10 cellular contexts compared by ENCODE assay signal in the genomic region with DNA sequence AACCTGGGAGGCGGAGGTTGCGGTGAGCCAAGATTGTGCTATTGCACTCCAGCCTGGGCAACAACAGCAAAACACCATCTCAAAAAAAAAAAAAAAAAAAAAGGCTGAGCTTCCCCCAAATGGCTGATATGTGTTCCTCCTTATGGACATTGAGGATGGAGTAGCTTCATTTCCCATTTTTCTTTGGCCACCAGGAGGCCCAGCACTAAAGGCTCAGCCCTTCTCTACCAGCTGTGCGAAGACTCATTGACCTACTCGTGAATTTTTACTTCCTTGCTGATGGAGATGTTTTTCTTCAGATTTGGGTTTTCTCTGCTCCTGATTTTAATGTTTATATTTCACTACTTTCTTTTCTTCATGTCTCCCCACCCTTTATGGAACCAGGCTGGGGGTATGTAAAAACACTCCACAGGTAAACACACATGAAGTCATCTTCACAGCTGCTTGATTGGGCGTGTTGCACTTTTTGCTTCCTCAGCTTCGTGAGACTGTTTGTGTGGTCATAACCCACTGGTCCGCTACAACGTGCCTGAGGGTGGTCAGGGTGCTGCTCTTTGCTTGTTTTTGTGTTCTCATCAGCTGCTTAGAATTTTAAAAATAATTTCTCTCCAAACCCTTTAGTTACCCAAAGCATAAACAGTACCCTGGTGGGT. TPM values are rescaled to one million over a fixed set of nuclear protein-coding genes. Genes with fewer than 3 reads are reported as not detected.
DNase-seq lines count a peak whose midpoint lies in the region; FAIRE-seq and TF ChIP-seq lines count a peak whose summit lies in the region.
"Had no signal": no experiment of that assay in that cellular context is flagged by ENCODE, and none has a peak within 500 bp of the region (broad histone marks: within the 10 kb centered on the region; RNA-seq: fewer than 3 reads in every experiment).

No MANE protein-coding gene starts in this region.

- no peak overlapping the region for H4K8ac ChIP-seq in H9 (replicated peaks; ENCODE audit: insufficient read length, low read depth, low read length)

- FAIRE-seq in keratinocyte (lab: Jason Lieb, UNC) = no peak

- 0 out of 7 replicates have a peak overlapping the region, but pooled peaks of 1 of the 3 experiments have one; percentile 28 for H3K27ac Mint-ChIP-seq in H9

- no peak overlapping the region for H4K5ac ChIP-seq in H9 (ENCODE audit: insufficient read length, low read depth, low read length)

- peaks cover 9 to 17% of the 10 kb centered on the region in 2 experiments for H3K4me1 Mint-ChIP-seq in H9

- peaks cover 13 to 59% of the 10 kb centered on the region in 2 experiments for H3K36me3 ChIP-seq in keratinocyte (ENCODE audit: control insufficient read depth in 2 of 2, extremely low read depth in 1 of 2, insufficient read depth in 2 of 2, low read length in 2 of 2)

- no peak overlapping the region for H2BK15ac ChIP-seq in H9 (ENCODE audit: low read depth, low read length)

- H2BK120ac ChIP-seq in H9 (ENCODE audit: low read depth, low read length, poor library complexity, severe bottlenecking) = no peak overlapping the region

- no peaks in the 10 kb centered on the region for H4K20me1 ChIP-seq in H9 (ENCODE audit: control insufficient read depth, insufficient read depth, insufficient read length)
- no peaks in the 10 kb centered on the region for H4K20me1 ChIP-seq in keratinocyte (ENCODE audit: control insufficient read depth, extremely low read depth, insufficient read depth, low read length)

- H2BK12ac ChIP-seq in H9 (ENCODE audit: insufficient read length, low read depth, low read length) = no peak overlapping the region

- DNase-seq in AG08395 (ENCODE audit: low spot score) (peak; percentile 38), H9 (no peak), keratinocyte (ENCODE audit: low read depth, low spot score) (no peak), NCI-H1436 (lab: John Stamatoyannopoulos, UW) (no peak), AG08396 (ENCODE audit: low spot score) (no peak), HPDE6-E6E7 (ENCODE audit: extremely low spot score) (no peak)
- no peak for DNase-seq in stimulated activated CD8-positive, alpha-beta memory T cell treated with anti-CD3 and anti-CD28 coated beads, Interleukin-4, amount 100 ng/mL, for 48 hours
- DNase-seq: T-helper 1 cell had no signal

- H3K23me2 ChIP-seq in H9 (ENCODE audit: insufficient read length, low read depth, low read length, poor library complexity, severe bottlenecking) = peaks cover 4% of the 10 kb centered on the region

- no peak overlapping the region for H3K56ac ChIP-seq in H9 (ENCODE audit: insufficient read length, low read depth, low read length)

- H3K23ac ChIP-seq in H9 (ENCODE audit: insufficient read length, low read depth, low read length) = no peak overlapping the region

- H3T11ph ChIP-seq in H9 (ENCODE audit: low read length) = no peak overlapping the region

- no peak overlapping the region for H3K4me2 ChIP-seq in H9 (ENCODE audit: insufficient read depth, insufficient read length, low read length)
- H3K4me2 ChIP-seq in keratinocyte (ENCODE audit: control insufficient read depth, extremely low read depth, insufficient read depth, low read depth, low read length) = peak overlapping the region; percentile 2

- H4K91ac ChIP-seq in H9 (ENCODE audit: insufficient read length, low read depth, low read length) = no peak overlapping the region

- H3K4me1 ChIP-seq in H9 (ENCODE audit: insufficient read depth, low read length) = no peaks in the 10 kb centered on the region
- H3K4me1 ChIP-seq in keratinocyte (ENCODE audit: control insufficient read depth, extremely low read depth, insufficient read depth, low read length) = peaks cover 66% of the 10 kb centered on the region

- no peak overlapping the region for H3K27ac ChIP-seq in H9 (ENCODE audit: insufficient read length, low read depth, low read length)
- peak overlapping the region; percentile 76; the same call in 1 of the 2 replicates for H3K27ac ChIP-seq in VCaP
- peak overlapping the region; percentile 39 for H3K27ac ChIP-seq in keratinocyte (ENCODE audit: control insufficient read depth, insufficient read depth, low read length)

- H3K27me3 ChIP-seq in H9 (ENCODE audit: insufficient read depth, low read length) (no peaks in the 10 kb centered on the region), keratinocyte (ENCODE audit: control insufficient read depth, extremely low read depth, insufficient read depth, low read length) (no peaks in the 10 kb centered on the region)

- H2BK20ac ChIP-seq in H9 (ENCODE audit: low read depth, low read length, poor library complexity, severe bottlenecking) = no peak overlapping the region

- H3K18ac ChIP-seq in H9 (ENCODE audit: insufficient read length, low read depth, low read length) = no peak overlapping the region

- H3K79me1 ChIP-seq in H9 (ENCODE audit: insufficient read depth, low read depth, low read length, poor library complexity, severe bottlenecking) = no peaks in the 10 kb centered on the region

- H2AK5ac ChIP-seq in H9 (ENCODE audit: insufficient read length, low read length) = no peak overlapping the region

- no peaks in the 10 kb centered on the region for H3K9me3 Mint-ChIP-seq in H9

- TF ChIP-seq CTCF in H9 (conservative IDR thresholded peaks at IDR 0.05) = peak; percentile 50
- TF ChIP-seq CTCF in VCaP (conservative IDR thresholded peaks at IDR 0.05) = peak; percentile 55
- peak; percentile 31 to 43 (median 38) for TF ChIP-seq CTCF in keratinocyte (optimal IDR thresholded peaks at IDR 0.05 in 1 of 3, IDR thresholded peaks at IDR 0.05 in 1 of 3, conservative IDR thresholded peaks at IDR 0.05 in 1 of 3; ENCODE audit: extremely low read depth in 1 of 3, insufficient read depth in 2 of 3, low read length in 3 of 3)

- H3K9me3 ChIP-seq in H9 (ENCODE audit: control insufficient read depth, low read depth, low read length) (no peaks in the 10 kb centered on the region), keratinocyte (ENCODE audit: control insufficient read depth, low read depth, low read length) (no peaks in the 10 kb centered on the region)

- no CpG with 5 or more reads among the region's 8 CpGs for WGBS in H9 (ENCODE audit: extremely low coverage, insufficient read length, low lambda C conversion rate)

- H3K27me3 Mint-ChIP-seq in H9 (ENCODE audit: low read depth) = no peaks in the 10 kb centered on the region

- peaks cover 4% of the 10 kb centered on the region for H3K9me1 ChIP-seq in keratinocyte (ENCODE audit: control insufficient read depth, extremely low read depth, insufficient read depth, low read length)

- no peak overlapping the region for H3K4me3 ChIP-seq in keratinocyte (ENCODE audit: control insufficient read depth in 2 of 3, extremely low read depth in 1 of 3, insufficient read depth in 2 of 3, low read depth in 1 of 3, low read length in 3 of 3)

- H3K9ac ChIP-seq in H9 (ENCODE audit: extremely low read depth, insufficient read length, low read length) = no peak overlapping the region
- H3K9ac ChIP-seq in keratinocyte (ENCODE audit: control insufficient read depth, extremely low read depth, insufficient read depth, low read length) = no peak overlapping the region

- H2AFZ ChIP-seq in H9 (ENCODE audit: low read length) (no peak overlapping the region), keratinocyte (ENCODE audit: control insufficient read depth, low read length) (no peak overlapping the region)

- no peak overlapping the region for H3K4me3 Mint-ChIP-seq in H9

- H3K14ac ChIP-seq in H9 (ENCODE audit: insufficient read depth, low read length) = no peak overlapping the region

- H3K79me2 ChIP-seq in H9 (ENCODE audit: insufficient read depth, low read length) = no peaks in the 10 kb centered on the region; the same call in 1 of the 2 replicates
- peaks cover 72% of the 10 kb centered on the region for H3K79me2 ChIP-seq in keratinocyte (ENCODE audit: control insufficient read depth, insufficient read depth, low read length)

- no peak overlapping the region for H3K4ac ChIP-seq in H9 (ENCODE audit: low read depth, low read length)

- H2BK5ac ChIP-seq in H9 (ENCODE audit: insufficient read length, low read length) = no peak overlapping the region

- peaks cover 2 to 15% (median 13%) of the 10 kb centered on the region in 3 experiments; a peak in 5 of 7 replicates for H3K36me3 Mint-ChIP-seq in H9 (ENCODE audit: insufficient read depth in 1 of 3, low read depth in 3 of 3)

- dilution Hi-C loops in keratinocyte (cut with MboI; ENCODE audit: extremely low pct_ligation_motif_present, low sequenced_read_pairs) = no loop called here

RNA-seq across cellular contexts. Expression of a gene that starts 13.5 kb away (rescaled TPM):
- total RNA-seq in H9 (2021) = 32.5 and 33.2 TPM in 2 replicates
- 58.7 to 95.1 TPM (median 72.7 TPM) in 3 replicates for polyA plus RNA-seq in keratinocyte
- polyA plus RNA-seq in keratinocyte (2011; ENCODE audit: low read depth) = 14.0 TPM
- polyA plus RNA-seq in keratinocyte (2011; cell fraction: cytosol; rRNA removed) = 21.2 and 40.8 TPM in 2 replicates
- polyA plus RNA-seq in keratinocyte (2011; cell fraction: nucleus; rRNA removed) = 116 and 175 TPM in 2 replicates
- 41.9 and 85.6 TPM in 2 replicates for polyA plus RNA-seq in keratinocyte (2012; ENCODE audit: low replicate concordance)
- 129 to 210 TPM (median 133 TPM) in 3 replicates for polyA minus RNA-seq in keratinocyte
- polyA minus RNA-seq in keratinocyte (2011; cell fraction: cytosol; rRNA and poly(A)+ RNA removed) = 184 TPM
- 289 and 325 TPM in 2 replicates for polyA minus RNA-seq in keratinocyte (2011; cell fraction: nucleus; rRNA and poly(A)+ RNA removed)

RNA-seq across cellular contexts. Expression of a gene that starts 19.1 kb away (rescaled TPM):
- total RNA-seq in H9 (2021) = 23.0 and 27.8 TPM in 2 replicates
- 70.9 to 83.0 TPM (median 80.6 TPM) in 3 replicates for polyA plus RNA-seq in keratinocyte
- polyA plus RNA-seq in keratinocyte (2011; ENCODE audit: low read depth) = 33.8 TPM
- polyA plus RNA-seq in keratinocyte (2011; cell fraction: cytosol; rRNA removed) = 51.8 and 74.3 TPM in 2 replicates
- 46.8 and 61.8 TPM in 2 replicates for polyA plus RNA-seq in keratinocyte (2011; cell fraction: nucleus; rRNA removed)
- polyA plus RNA-seq in keratinocyte (2012; ENCODE audit: low replicate concordance) = 54.8 and 97.3 TPM in 2 replicates
- polyA minus RNA-seq in keratinocyte = 35.8 to 66.9 TPM (median 47.6 TPM) in 3 replicates
- 38.2 TPM for polyA minus RNA-seq in keratinocyte (2011; cell fraction: cytosol; rRNA and poly(A)+ RNA removed)
- 8.5 and 8.9 TPM in 2 replicates for polyA minus RNA-seq in keratinocyte (2011; cell fraction: nucleus; rRNA and poly(A)+ RNA removed)

RNA-seq across cellular contexts. Expression of a gene that starts 19.3 kb away (rescaled TPM):
- total RNA-seq in H9 (2021) = 6.7 and 9.7 TPM in 2 replicates
- polyA plus RNA-seq in keratinocyte = 0.92 to 2.7 TPM (median 1.0 TPM) in 3 replicates
- polyA plus RNA-seq in keratinocyte (2011; ENCODE audit: low read depth) = not detected
- polyA plus RNA-seq in keratinocyte (2011; cell fraction: cytosol; rRNA removed) = 0.90 and 1.2 TPM in 2 replicates
- polyA plus RNA-seq in keratinocyte (2011; cell fraction: nucleus; rRNA removed) = 3.4 TPM in 2 replicates
- 0.28 and 1.9 TPM in 2 replicates for polyA plus RNA-seq in keratinocyte (2012; ENCODE audit: low replicate concordance)
- 3.2 to 10.8 TPM (median 4.1 TPM) in 3 replicates for polyA minus RNA-seq in keratinocyte
- polyA minus RNA-seq in keratinocyte (2011; cell fraction: cytosol; rRNA and poly(A)+ RNA removed) = 3.8 TPM
- polyA minus RNA-seq in keratinocyte (2011; cell fraction: nucleus; rRNA and poly(A)+ RNA removed) = 4.0 and 4.6 TPM in 2 replicates

RNA-seq across cellular contexts. Expression of a gene that starts 34.7 kb away (rescaled TPM):
- total RNA-seq in H9 (2021) = not detected in 2 replicates
- 0.05 to 0.09 TPM (median 0.07 TPM) in 3 replicates for polyA plus RNA-seq in keratinocyte
- polyA plus RNA-seq in keratinocyte (2011; ENCODE audit: low read depth) = not detected
- polyA plus RNA-seq in keratinocyte (2011; cell fraction: cytosol; rRNA removed) = 0.05 and 0.10 TPM in 2 replicates
- polyA plus RNA-seq in keratinocyte (2011; cell fraction: nucleus; rRNA removed) = 0.07 and 0.22 TPM in 2 replicates
- not detected in 2 replicates for polyA plus RNA-seq in keratinocyte (2012; ENCODE audit: low replicate concordance)
- polyA minus RNA-seq in keratinocyte = 0.22 TPM in 1 of 3 replicates, not detected in the others
- polyA minus RNA-seq in keratinocyte (2011; cell fraction: cytosol; rRNA and poly(A)+ RNA removed) = not detected
- polyA minus RNA-seq in keratinocyte (2011; cell fraction: nucleus; rRNA and poly(A)+ RNA removed) = not detected in 2 replicates
- total RNA-seq: G401 had no signal

RNA-seq across cellular contexts. Expression of a gene that starts 50.8 kb away (rescaled TPM):
- total RNA-seq in H9 (2021) = 79.2 and 80.2 TPM in 2 replicates
- polyA plus RNA-seq in keratinocyte = 46.3 to 60.0 TPM (median 54.9 TPM) in 3 replicates
- polyA plus RNA-seq in keratinocyte (2011; ENCODE audit: low read depth) = 47.4 TPM
- polyA plus RNA-seq in keratinocyte (2011; cell fraction: cytosol; rRNA removed) = 61.7 and 79.7 TPM in 2 replicates
- polyA plus RNA-seq in keratinocyte (2011; cell fraction: nucleus; rRNA removed) = 34.7 and 36.9 TPM in 2 replicates
- polyA plus RNA-seq in keratinocyte (2012; ENCODE audit: low replicate concordance) = 41.3 and 78.4 TPM in 2 replicates
- polyA minus RNA-seq in keratinocyte = 17.5 to 25.9 TPM (median 21.8 TPM) in 3 replicates
- 26.7 TPM for polyA minus RNA-seq in keratinocyte (2011; cell fraction: cytosol; rRNA and poly(A)+ RNA removed)
- polyA minus RNA-seq in keratinocyte (2011; cell fraction: nucleus; rRNA and poly(A)+ RNA removed) = 9.2 and 12.5 TPM in 2 replicates
